18 cellular contexts compared by ENCODE assay signal in genomic region chr9:122580360-122580759, GRCh38. TPM values are rescaled to one million over a fixed set of nuclear protein-coding genes. Genes with fewer than 3 reads are reported as not detected.
DNase-seq lines count a peak whose midpoint lies in the region; ATAC-seq and TF ChIP-seq lines count a peak whose summit lies in the region.
"Had no signal": no experiment of that assay in that cellular context is flagged by ENCODE, and none has a peak within 500 bp of the region (broad histone marks: within the 10 kb centered on the region; RNA-seq: fewer than 3 reads in every experiment).

No MANE protein-coding gene starts in this region.

- H3K9me3 ChIP-seq in left lung: peaks cover 0 to 5% of the 10 kb centered on the region in 2 donors
- H3K9me3 ChIP-seq: psoas muscle, upper lobe of left lung had no signal

- peaks cover 9% of the 10 kb centered on the region for H3K4me1 Mint-ChIP-seq in HFFc6 (ENCODE audit: low read depth)
- H3K4me1 Mint-ChIP-seq: activated CD8-positive, alpha-beta memory T cell treated with anti-CD3 and anti-CD28 coated beads, Interleukin-2, amount 10 ng/mL, durations not matched to agents 7 days and 5 days; activated naive CD4-positive, alpha-beta T cell treated with anti-CD3 and anti-CD28 coated beads, Interleukin-2, amount 50 U/mL, for 24 hours; B cell had no signal

- no peak overlapping the region for H3K27ac ChIP-seq in left lung
- H3K27ac ChIP-seq: gastroesophageal sphincter, psoas muscle, upper lobe of left lung had no signal

- no peak for ATAC-seq in left lung
- ATAC-seq: activated CD8-positive, alpha-beta memory T cell treated with anti-CD3 and anti-CD28 coated beads, Interleukin-2, amount 10 ng/mL, durations not matched to agents 7 days and 5 days; gastroesophageal sphincter; psoas muscle had no signal

- peak overlapping the region; percentile 11; the same call in 1 of the 2 replicates for H3K27ac Mint-ChIP-seq in HFFc6
- H3K27ac Mint-ChIP-seq: activated CD8-positive, alpha-beta memory T cell treated with anti-CD3 and anti-CD28 coated beads, Interleukin-2, amount 10 ng/mL, durations not matched to agents 7 days and 5 days; activated naive CD4-positive, alpha-beta T cell treated with anti-CD3 and anti-CD28 coated beads, Interleukin-2, amount 50 U/mL, for 24 hours; B cell; dendritic cell treated with granulocyte-macrophage colony-stimulating factor and Interleukin-4, amounts not matched to agents 40 ng/mL and 50 ng/mL, for 4 days had no signal

- H3K36me3 Mint-ChIP-seq in HFFc6 (ENCODE audit: low read depth): no peaks in the 10 kb centered on the region
- H3K36me3 Mint-ChIP-seq: activated CD8-positive, alpha-beta memory T cell treated with anti-CD3 and anti-CD28 coated beads, Interleukin-2, amount 10 ng/mL, durations not matched to agents 7 days and 5 days had no signal

- H3K4me1 ChIP-seq in left lung: no peaks in the 10 kb centered on the region
- H3K4me1 ChIP-seq: gastroesophageal sphincter, psoas muscle, upper lobe of left lung had no signal

- intact Hi-C loops in left lung (cut with DNase I): loop anchor here in 1 of 2 donors (10.0 kb wide), 1 partner anchor 56 kb away; the partner anchor contains the start of gene OR1N1

- H3K27me3 ChIP-seq in left lung: no peaks in the 10 kb centered on the region
- H3K27me3 ChIP-seq: gastroesophageal sphincter, upper lobe of left lung had no signal

- TF ChIP-seq CTCF in HFFc6 (IDR thresholded peaks at IDR 0.05) (no peak), foreskin fibroblast (IDR thresholded peaks at IDR 0.05; ENCODE audit: low read depth, low read length) (no peak), left lung (IDR thresholded peaks at IDR 0.05) (no peak)

- peaks cover 2% of the 10 kb centered on the region; the same call in 1 of the 2 replicates for H3K27me3 Mint-ChIP-seq in HFFc6 (ENCODE audit: insufficient read depth)
- H3K27me3 Mint-ChIP-seq: activated CD8-positive, alpha-beta memory T cell treated with anti-CD3 and anti-CD28 coated beads, Interleukin-2, amount 10 ng/mL, durations not matched to agents 7 days and 5 days; dendritic cell treated with granulocyte-macrophage colony-stimulating factor and Interleukin-4, amounts not matched to agents 40 ng/mL and 50 ng/mL, for 4 days had no signal

- no peaks in the 10 kb centered on the region for H3K36me3 ChIP-seq in left lung
- H3K36me3 ChIP-seq: gastroesophageal sphincter, upper lobe of left lung had no signal

- peak; percentile 75 for DNase-seq in AG08395 (ENCODE audit: low spot score)
- peak; percentile 51 for DNase-seq in HFFc6
- peak; percentile 6 for DNase-seq in amniotic epithelial cell (ENCODE audit: low read depth)
- peak; percentile 13 to 72 for DNase-seq in foreskin fibroblast
- no peak for DNase-seq in effector CD8-positive, alpha-beta T cell (lab: John Stamatoyannopoulos, UW)
- DNase-seq in anterior cingulate cortex (lab: John Stamatoyannopoulos, UW): no peak
- no peak for DNase-seq in left lung
- DNase-seq in cerebellum (ENCODE audit: low spot score): no peak
- DNase-seq: activated CD8-positive, alpha-beta memory T cell treated with anti-CD3 and anti-CD28 coated beads, Interleukin-2, amount 10 ng/mL, durations not matched to agents 7 days and 5 days; NCI-H1930; NCI-H748 treated with DMSO at 0.1 percent for 48 hours; psoas muscle; SIG-M5; upper lobe of left lung had no signal

- no peak overlapping the region for H3K4me3 Mint-ChIP-seq in HFFc6
- H3K4me3 Mint-ChIP-seq: activated CD8-positive, alpha-beta memory T cell treated with anti-CD3 and anti-CD28 coated beads, Interleukin-2, amount 10 ng/mL, durations not matched to agents 7 days and 5 days; activated naive CD4-positive, alpha-beta T cell treated with anti-CD3 and anti-CD28 coated beads, Interleukin-2, amount 50 U/mL, for 24 hours; B cell; dendritic cell treated with granulocyte-macrophage colony-stimulating factor and Interleukin-4, amounts not matched to agents 40 ng/mL and 50 ng/mL, for 4 days had no signal

- no peaks in the 10 kb centered on the region for H3K9me3 Mint-ChIP-seq in HFFc6
- H3K9me3 Mint-ChIP-seq: activated naive CD4-positive, alpha-beta T cell treated with anti-CD3 and anti-CD28 coated beads, Interleukin-2, amount 50 U/mL, for 24 hours had no signal

- H3K4me3 ChIP-seq in foreskin fibroblast (ENCODE audit: low read depth in 1 of 2, low read length in 2 of 2) (no peak overlapping the region), left lung (no peak overlapping the region)
- H3K4me3 ChIP-seq: gastroesophageal sphincter, psoas muscle, upper lobe of left lung had no signal

RNA-seq across cellular contexts. Expression of gene OR1L8, which starts 2.8 kb away (rescaled TPM):
- not detected for total RNA-seq in HFFc6 (2021; fragmentation: NEBNext Ultra II Directional; extraction: Animal tissue kit (Norgen Biotek cat#: 25700))
- total RNA-seq in left lung (not detected), cerebellum (0.36 TPM)
- total RNA-seq: activated CD8-positive, alpha-beta memory T cell treated with anti-CD3 and anti-CD28 coated beads, Interleukin-2, amount 10 ng/mL, durations not matched to agents 7 days and 5 days; B cell; gastroesophageal sphincter; psoas muscle had no signal

RNA-seq across cellular contexts. Expression of gene OR1N2, which starts 27.4 kb away (rescaled TPM):
- not detected for total RNA-seq in HFFc6 (2021; fragmentation: NEBNext Ultra II Directional; extraction: Animal tissue kit (Norgen Biotek cat#: 25700))
- not detected for total RNA-seq in left lung
- not detected for total RNA-seq in cerebellum
- total RNA-seq: activated CD8-positive, alpha-beta memory T cell treated with anti-CD3 and anti-CD28 coated beads, Interleukin-2, amount 10 ng/mL, durations not matched to agents 7 days and 5 days; B cell; gastroesophageal sphincter; psoas muscle; upper lobe of left lung had no signal

RNA-seq across cellular contexts. Expression of gene OR1Q1, which starts 34.2 kb away (rescaled TPM):
- not detected for total RNA-seq in HFFc6 (2021; fragmentation: NEBNext Ultra II Directional; extraction: Animal tissue kit (Norgen Biotek cat#: 25700))
- not detected for total RNA-seq in left lung
- not detected for total RNA-seq in cerebellum
- total RNA-seq: B cell, gastroesophageal sphincter, psoas muscle had no signal

RNA-seq across cellular contexts. Expression of gene OR1N1, which starts 53.3 kb away (rescaled TPM):
- not detected for total RNA-seq in HFFc6 (2021; fragmentation: NEBNext Ultra II Directional; extraction: Animal tissue kit (Norgen Biotek cat#: 25700))
- total RNA-seq in left lung (not detected), cerebellum (not detected)
- total RNA-seq: activated CD8-positive, alpha-beta memory T cell treated with anti-CD3 and anti-CD28 coated beads, Interleukin-2, amount 10 ng/mL, durations not matched to agents 7 days and 5 days; B cell; gastroesophageal sphincter; psoas muscle; upper lobe of left lung had no signal

Comparison
In these comparisons a context has a peak if more than half of its experiments do, and no peak if none do; other contexts are left out.
1. DNase-seq: peak in AG08395 (single experiment), HFFc6 (single experiment), amniotic epithelial cell (single experiment) and foreskin fibroblast (2 of 2); none in effector CD8-positive, alpha-beta T cell (single experiment), anterior cingulate cortex (0 of 58), left lung (0 of 2) and cerebellum (single experiment).